In the genomic region with DNA sequence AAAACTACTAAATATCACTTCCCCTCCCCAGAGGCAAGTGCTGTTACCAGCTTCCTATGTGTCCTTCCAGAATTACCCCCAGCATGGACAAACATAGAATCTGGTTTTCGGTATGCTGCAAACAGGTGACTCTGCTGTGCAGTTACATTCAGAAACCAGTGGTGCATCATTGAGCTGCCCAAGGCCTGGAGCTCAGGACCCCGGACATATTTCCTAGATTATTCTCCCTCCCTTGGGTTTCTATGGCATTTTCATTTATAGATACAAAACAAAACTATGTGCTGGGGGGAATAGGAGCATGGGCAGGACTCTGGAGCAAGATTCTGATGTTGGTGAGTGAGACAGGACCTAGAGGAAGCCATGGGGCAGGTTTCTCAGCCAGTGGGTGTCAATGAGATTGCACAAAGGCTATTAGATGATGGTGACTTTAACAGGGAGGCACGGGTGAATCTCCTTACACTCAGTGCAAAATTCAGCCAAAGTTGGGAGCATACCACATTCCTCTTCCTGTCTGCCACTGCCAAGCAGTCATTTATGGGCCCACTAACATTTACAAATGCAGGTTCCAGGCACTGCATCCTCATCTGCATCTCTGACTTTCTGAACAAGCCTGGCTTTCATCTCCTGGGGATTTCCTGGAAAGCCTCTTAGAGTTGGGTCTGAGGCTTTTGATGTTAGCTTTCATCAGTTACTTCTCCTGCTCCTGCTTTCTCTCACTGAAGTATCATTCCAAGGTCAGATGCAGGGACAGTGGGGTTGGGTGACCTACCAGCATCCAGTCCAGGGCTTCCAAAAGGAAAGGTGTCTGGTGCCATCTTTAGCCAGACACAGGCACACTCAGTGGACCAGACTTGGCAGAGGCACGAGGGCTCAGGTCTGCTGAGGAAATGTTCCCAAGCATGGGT, we compare ENCODE assay signal across 1 cellular context.
A peak's percentile ranks its signal among the peaks of the same experiment; 100 is the strongest.
TF ChIP-seq lines count a peak whose summit lies in the region.

No MANE protein-coding gene starts in this region.

TF ChIP-seq in GM12878, 131 proteins besides CTCF, POLR2A, EP300 and RAD21:
- TF ChIP-seq CHD4 (IDR thresholded peaks at IDR 0.05): no peak
- 0 out of 2 replicates have a peak, but pooled peaks have one; percentile 41 for TF ChIP-seq TCF7 (IDR thresholded peaks at IDR 0.05; ENCODE audit: borderline replicate concordance)
- 0 out of 2 replicates have a peak, but pooled peaks have one; percentile 5 for TF ChIP-seq SPI1 (IDR thresholded peaks at IDR 0.05; ENCODE audit: borderline replicate concordance, insufficient read depth, low read depth, low read length)
- TF ChIP-seq, protein P1, sequence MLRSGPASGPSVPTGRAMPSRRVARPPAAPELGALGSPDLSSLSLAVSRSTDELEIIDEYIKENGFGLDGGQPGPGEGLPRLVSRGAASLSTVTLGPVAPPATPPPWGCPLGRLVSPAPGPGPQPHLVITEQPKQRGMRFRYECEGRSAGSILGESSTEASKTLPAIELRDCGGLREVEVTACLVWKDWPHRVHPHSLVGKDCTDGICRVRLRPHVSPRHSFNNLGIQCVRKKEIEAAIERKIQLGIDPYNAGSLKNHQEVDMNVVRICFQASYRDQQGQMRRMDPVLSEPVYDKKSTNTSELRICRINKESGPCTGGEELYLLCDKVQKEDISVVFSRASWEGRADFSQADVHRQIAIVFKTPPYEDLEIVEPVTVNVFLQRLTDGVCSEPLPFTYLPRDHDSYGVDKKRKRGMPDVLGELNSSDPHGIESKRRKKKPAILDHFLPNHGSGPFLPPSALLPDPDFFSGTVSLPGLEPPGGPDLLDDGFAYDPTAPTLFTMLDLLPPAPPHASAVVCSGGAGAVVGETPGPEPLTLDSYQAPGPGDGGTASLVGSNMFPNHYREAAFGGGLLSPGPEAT (IDR thresholded peaks at IDR 0.05; ENCODE audit: low read depth): 0 out of 2 replicates have a peak, but pooled peaks have one; percentile 7
